Comparison of ENCODE assay signal across 16 cellular contexts in genomic region chr14:84792722-84793410, GRCh38.
DNase-seq lines count a peak whose midpoint lies in the region; TF ChIP-seq lines count a peak whose summit lies in the region.
"Had no signal": no experiment of that assay in that cellular context is flagged by ENCODE, and none has a peak within 500 bp of the region (broad histone marks: within the 10 kb centered on the region; RNA-seq: fewer than 3 reads in every experiment).

No MANE protein-coding gene starts in this region.

- H2BK5ac ChIP-seq in mesenchymal stem cell (ENCODE audit: low read depth, low read length, poor library complexity, severe bottlenecking) = no peak overlapping the region

- H3K4me1 ChIP-seq in mesenchymal stem cell (ENCODE audit: control insufficient read depth, insufficient read depth, low read depth, low read length) (no peaks in the 10 kb centered on the region), osteoblast (ENCODE audit: insufficient read depth, low read length) (no peaks in the 10 kb centered on the region)
- H3K4me1 ChIP-seq: BLaER1 treated with 17β-estradiol and CSF1 and Interleukin-3, amounts not matched to agents 10 nM and 100 nM had no signal

- H3K79me2 ChIP-seq in osteoblast (ENCODE audit: insufficient read depth, low read length) = no peaks in the 10 kb centered on the region

- H3K27me3 ChIP-seq in mesenchymal stem cell (ENCODE audit: control insufficient read depth in 1 of 2, insufficient read depth in 1 of 2, low read length in 2 of 2) = no peaks in the 10 kb centered on the region
- H3K27me3 ChIP-seq in osteoblast (ENCODE audit: insufficient read depth, low read length) = no peaks in the 10 kb centered on the region
- H3K27me3 ChIP-seq: BLaER1 treated with 17β-estradiol and CSF1 and Interleukin-3, amounts not matched to agents 10 nM and 100 nM had no signal

- no peaks in the 10 kb centered on the region for H4K20me1 ChIP-seq in osteoblast (ENCODE audit: insufficient read depth, low read length)
- H4K20me1 ChIP-seq: BLaER1 treated with 17β-estradiol and CSF1 and Interleukin-3, amounts not matched to agents 10 nM and 100 nM had no signal

- DNase-seq in DMS53 (lab: John Stamatoyannopoulos, UW) (peak; percentile 3), DMS53 treated with DMSO at 0.1 percent for 48 hours (lab: John Stamatoyannopoulos, UW; ENCODE audit: unreplicated experiment) (no peak), choroid plexus epithelial cell (ENCODE audit: low read depth) (peak; percentile 17), mesenchymal stem cell (peak; percentile 6), NCI-H748 treated with DMSO at 0.1 percent for 48 hours (lab: John Stamatoyannopoulos, UW) (no peak), HK-2 (ENCODE audit: unreplicated experiment) (no peak), osteoblast (ENCODE audit: insufficient read length, low spot score, missing footprints) (no peak), DMS 273 (lab: John Stamatoyannopoulos, UW; ENCODE audit: unreplicated experiment) (no peak)
- DNase-seq: Calu3; CD8-positive, alpha-beta T cell; DMS 273 treated with DMSO at 0.1 percent for 48 hours; DMS79; GDM1; GM23248 had no signal

- H3K27ac ChIP-seq in mesenchymal stem cell (ENCODE audit: low read length, poor library complexity, severe bottlenecking) (no peak overlapping the region), osteoblast (ENCODE audit: low read depth, low read length) (no peak overlapping the region)
- H3K27ac ChIP-seq: 22Rv1; BLaER1 treated with 17β-estradiol and CSF1 and Interleukin-3, amounts not matched to agents 10 nM and 100 nM; GM23248 had no signal

- H3K9me3 ChIP-seq in mesenchymal stem cell (ENCODE audit: control insufficient read depth, low read length) (no peaks in the 10 kb centered on the region), osteoblast (ENCODE audit: low read depth, low read length) (no peaks in the 10 kb centered on the region)

- no peak overlapping the region for H2AFZ ChIP-seq in mesenchymal stem cell (ENCODE audit: low read depth, low read length)
- H2AFZ ChIP-seq in osteoblast (ENCODE audit: low read length) = no peak overlapping the region
- H2AFZ ChIP-seq: GM23248 had no signal

- no peak overlapping the region for H3K23ac ChIP-seq in mesenchymal stem cell (ENCODE audit: low read length in 2 of 2)

- 21% methylated on average over 4 of the region's 4 CpGs for WGBS in mesenchymal stem cell

- no peak overlapping the region for H3K9ac ChIP-seq in mesenchymal stem cell (ENCODE audit: low read length)
- H3K9ac ChIP-seq: BLaER1 treated with 17β-estradiol and CSF1 and Interleukin-3, amounts not matched to agents 10 nM and 100 nM; GM23248 had no signal

- H3K79me1 ChIP-seq in mesenchymal stem cell (replicated peaks; ENCODE audit: low read length, poor library complexity, severe bottlenecking) = no peaks in the 10 kb centered on the region

- no peak overlapping the region for H2AK5ac ChIP-seq in mesenchymal stem cell (ENCODE audit: low read length, severe bottlenecking)

- no peak overlapping the region for H3K14ac ChIP-seq in mesenchymal stem cell (ENCODE audit: low read length in 2 of 2)

- no peak overlapping the region for H3K18ac ChIP-seq in mesenchymal stem cell (ENCODE audit: low read depth in 1 of 2, low read length in 2 of 2)

- TF ChIP-seq CTCF in choroid plexus epithelial cell (conservative IDR thresholded peaks at IDR 0.05; ENCODE audit: low read depth, low read length) (no peak), osteoblast (IDR thresholded peaks at IDR 0.05; ENCODE audit: extremely low read depth, low read depth, low read length) (no peak)

- no peaks in the 10 kb centered on the region for H3K36me3 ChIP-seq in mesenchymal stem cell (ENCODE audit: control insufficient read depth in 1 of 2, insufficient read depth in 2 of 2, low read depth in 1 of 2, low read length in 2 of 2)
- H3K36me3 ChIP-seq in osteoblast (ENCODE audit: insufficient read depth, low read length) = no peaks in the 10 kb centered on the region
- H3K36me3 ChIP-seq: BLaER1 treated with 17β-estradiol and CSF1 and Interleukin-3, amounts not matched to agents 10 nM and 100 nM had no signal

- no peak overlapping the region for H2BK15ac ChIP-seq in mesenchymal stem cell (ENCODE audit: low read depth, poor library complexity, severe bottlenecking)

- H2BK12ac ChIP-seq in mesenchymal stem cell (ENCODE audit: low read length in 2 of 2) = no peak overlapping the region

- no peak overlapping the region for H2BK120ac ChIP-seq in mesenchymal stem cell (ENCODE audit: low read depth, low read length)

- no peak overlapping the region for H3K4ac ChIP-seq in mesenchymal stem cell (ENCODE audit: low read depth in 1 of 2, low read length in 2 of 2)

- H4K91ac ChIP-seq in mesenchymal stem cell (ENCODE audit: low read length) = no peak overlapping the region

- H4K8ac ChIP-seq in mesenchymal stem cell (ENCODE audit: low read length) = no peak overlapping the region

- H3K4me3 ChIP-seq in choroid plexus epithelial cell (ENCODE audit: low read depth, low read length) = no peak overlapping the region
- no peak overlapping the region for H3K4me3 ChIP-seq in mesenchymal stem cell (ENCODE audit: insufficient read depth in 1 of 2, low read depth in 1 of 2, low read length in 2 of 2)
- H3K4me3 ChIP-seq in osteoblast (ENCODE audit: insufficient read depth, low read length) = no peak overlapping the region
- H3K4me3 ChIP-seq: BLaER1 treated with 17β-estradiol and CSF1 and Interleukin-3, amounts not matched to agents 10 nM and 100 nM; GM23248 had no signal

- H3K4me2 ChIP-seq in mesenchymal stem cell (ENCODE audit: low read length, poor library complexity, severe bottlenecking) = no peak overlapping the region
- H3K4me2 ChIP-seq in osteoblast (ENCODE audit: insufficient read depth, low read length) = no peak overlapping the region
- H3K4me2 ChIP-seq: BLaER1 treated with 17β-estradiol and CSF1 and Interleukin-3, amounts not matched to agents 10 nM and 100 nM had no signal

Comparison
In these comparisons a context has a peak if more than half of its experiments do, and no peak if none do; other contexts are left out.
1. DNase-seq: peak in DMS53 (single experiment), choroid plexus epithelial cell (single experiment) and mesenchymal stem cell (single experiment); none in DMS53 treated with DMSO at 0.1 percent for 48 hours (single experiment), NCI-H748 treated with DMSO at 0.1 percent for 48 hours (single experiment), HK-2 (single experiment), osteoblast (single experiment) and DMS 273 (single experiment).